ENCODE assay signal across 19 cellular contexts in the genomic region with DNA sequence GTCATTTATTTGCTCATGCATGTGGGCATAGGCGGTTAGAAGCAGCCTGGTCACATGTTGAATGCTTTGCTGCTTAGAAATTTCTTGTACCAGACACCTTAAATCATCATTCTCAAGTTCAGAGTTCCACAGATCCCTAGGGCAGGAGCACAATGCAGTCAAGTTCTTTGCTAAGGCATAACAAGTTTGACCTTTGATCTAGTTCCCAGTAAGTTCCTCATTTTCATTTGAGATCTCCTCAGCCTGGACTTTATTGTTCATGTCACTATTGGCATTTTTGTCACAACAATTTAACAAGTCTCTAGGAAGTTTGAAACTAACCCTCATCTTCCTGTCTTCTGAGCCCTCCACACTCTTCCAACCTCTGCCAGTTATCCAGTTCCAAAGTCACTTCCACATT. TPM values are rescaled to one million over a fixed set of nuclear protein-coding genes. Genes with fewer than 3 reads are reported as not detected.
"Had no signal": no experiment of that assay in that cellular context is flagged by ENCODE, and none has a peak within 500 bp of the region (broad histone marks: within the 10 kb centered on the region; RNA-seq: fewer than 3 reads in every experiment).

No MANE protein-coding gene starts in this region.

- DNase-seq: activated CD4-positive, alpha-beta T cell treated with anti-CD3 and anti-CD28 coated beads, Interleukin-2, amount 50 U/mL, for 4 hours; activated effector memory CD4-positive, alpha-beta T cell treated with anti-CD3 and anti-CD28 coated beads, Interleukin-2, amount 50 U/mL, for 16 hours; activated naive CD4-positive, alpha-beta T cell treated with anti-CD3 and anti-CD28 coated beads, Interleukin-2, amount 50 U/mL, for 16 hours; activated T-cell treated with anti-CD3 and anti-CD28 coated beads, Interleukin-2, amount 50 U/mL, for 72 hours; aorta; brain microvascular endothelial cell; central memory CD4-positive, alpha-beta T cell; colonic mucosa; hypothalamus; left lung; right cardiac atrium; T1000 had no signal

- H3K27ac ChIP-seq: brain microvascular endothelial cell, colonic mucosa, left lung, prostate gland, tibial nerve had no signal

- H3K27ac Mint-ChIP-seq: activated T-cell treated with anti-CD3 and anti-CD28 coated beads, Interleukin-2, amount 50 U/mL, for 72 hours; mesothelial cell of epicardium; stimulated activated naive CD8-positive, alpha-beta T cell treated with anti-CD3 and anti-CD28 coated beads, Interleukin-15, Interleukin-2, amounts not matched to agents 100 ng/mL and 50 ng/mL, for 24 hours had no signal

- H3K36me3 Mint-ChIP-seq: mesothelial cell of epicardium had no signal

- H3K4me3 Mint-ChIP-seq: activated T-cell treated with anti-CD3 and anti-CD28 coated beads, Interleukin-2, amount 50 U/mL, for 72 hours; mesothelial cell of epicardium; neural crest cell; stimulated activated naive CD8-positive, alpha-beta T cell treated with anti-CD3 and anti-CD28 coated beads, Interleukin-15, Interleukin-2, amounts not matched to agents 100 ng/mL and 50 ng/mL, for 24 hours had no signal

- H3K4me1 Mint-ChIP-seq: mesothelial cell of epicardium, neural crest cell had no signal

- ATAC-seq: activated T-cell treated with anti-CD3 and anti-CD28 coated beads, Interleukin-2, amount 50 U/mL, for 72 hours; left lung; right cardiac atrium had no signal

- H3K9me3 Mint-ChIP-seq: stimulated activated naive CD8-positive, alpha-beta T cell treated with anti-CD3 and anti-CD28 coated beads, Interleukin-15, Interleukin-2, amounts not matched to agents 100 ng/mL and 50 ng/mL, for 24 hours had no signal

RNA-seq across cellular contexts. Expression of gene HGD, which starts 22.8 kb away (rescaled TPM):
- total RNA-seq: myocyte, skeletal muscle tissue, tibial nerve had no signal
